Comparison of ENCODE assay signal across 10 cellular contexts in the genomic region with DNA sequence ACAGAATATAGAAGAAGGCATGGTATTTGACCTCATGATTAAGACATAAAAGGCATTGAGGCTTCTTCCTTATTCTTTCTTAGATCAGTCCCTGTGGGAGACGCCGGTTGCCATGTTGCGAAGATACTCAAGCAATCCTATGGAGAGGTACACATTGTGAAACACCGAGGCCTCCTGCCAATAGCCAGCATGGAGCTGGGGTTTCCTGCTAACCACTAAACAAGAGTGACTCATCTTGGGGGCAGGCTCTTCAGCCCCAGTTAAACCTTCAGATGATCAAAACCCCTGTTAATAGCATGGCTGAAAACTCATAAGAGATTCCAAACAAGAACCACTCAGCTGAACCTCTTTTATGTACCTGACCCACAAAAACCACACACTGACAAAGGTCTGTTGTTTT.
A peak's percentile ranks its signal among the peaks of the same experiment; 100 is the strongest.
DNase-seq lines count a peak whose midpoint lies in the region; ATAC-seq, FAIRE-seq and TF ChIP-seq lines count a peak whose summit lies in the region.
"Had no signal": no experiment of that assay in that cellular context is flagged by ENCODE, and none has a peak within 500 bp of the region (broad histone marks: within the 10 kb centered on the region; RNA-seq: fewer than 3 reads in every experiment).

No MANE protein-coding gene starts in this region.

- H2AFZ ChIP-seq in astrocyte (ENCODE audit: low read depth, low read length) = no peak overlapping the region

- H3K4me3 ChIP-seq in astrocyte (ENCODE audit: insufficient read depth, low read depth, low read length) = no peak overlapping the region
- no peak overlapping the region for H3K4me3 ChIP-seq in lower lobe of right lung
- H3K4me3 ChIP-seq: gastrocnemius medialis had no signal

- H3K4me1 ChIP-seq in astrocyte (ENCODE audit: insufficient read depth, low read length) = no peaks in the 10 kb centered on the region
- no peaks in the 10 kb centered on the region for H3K4me1 ChIP-seq in lower lobe of right lung
- H3K4me1 ChIP-seq: gastrocnemius medialis had no signal

- no peak overlapping the region for H3K9ac ChIP-seq in astrocyte (ENCODE audit: low read length)

- no peak for FAIRE-seq in astrocyte (lab: Jason Lieb, UNC)

- DNase-seq in EH (ENCODE audit: low read depth) (peak; percentile 42), LHCN-M2 (ENCODE audit: low read depth) (peak; percentile 44), astrocyte (ENCODE audit: low read depth) (peak; percentile 88), lower lobe of right lung (peak; percentile 78), NCI-H2196 treated with DMSO at 0.1 percent for 48 hours (lab: John Stamatoyannopoulos, UW; ENCODE audit: unreplicated experiment) (no peak), endothelial cell (ENCODE audit: low spot score) (no peak), D341Med (ENCODE audit: low spot score) (no peak), NCI-H446 (lab: John Stamatoyannopoulos, UW) (no peak)
- DNase-seq: GOT3 had no signal

- no peaks in the 10 kb centered on the region for H3K36me3 ChIP-seq in astrocyte (ENCODE audit: insufficient read depth, low read length)
- no peaks in the 10 kb centered on the region for H3K36me3 ChIP-seq in lower lobe of right lung
- H3K36me3 ChIP-seq: gastrocnemius medialis had no signal

- H3K4me2 ChIP-seq in astrocyte (ENCODE audit: low read length) = no peak overlapping the region

- H3K9me3 Mint-ChIP-seq in astrocyte (ENCODE audit: unreplicated experiment) (peaks cover 6% of the 10 kb centered on the region), endothelial cell (ENCODE audit: unreplicated experiment) (no peaks in the 10 kb centered on the region)

- H3K4me3 Mint-ChIP-seq in astrocyte (ENCODE audit: unreplicated experiment) = no peak overlapping the region
- no peak overlapping the region for H3K4me3 Mint-ChIP-seq in endothelial cell (ENCODE audit: unreplicated experiment)

- TF ChIP-seq CTCF in astrocyte (IDR thresholded peaks at IDR 0.05; ENCODE audit: insufficient read depth, low read depth, low read length) = no peak
- TF ChIP-seq CTCF in lower lobe of right lung (IDR thresholded peaks at IDR 0.05) = no peak
- TF ChIP-seq CTCF in endothelial cell (IDR thresholded peaks at IDR 0.05; ENCODE audit: unreplicated experiment) = no peak

- H3K27ac Mint-ChIP-seq in astrocyte (ENCODE audit: unreplicated experiment) = no peak overlapping the region
- no peak overlapping the region for H3K27ac Mint-ChIP-seq in endothelial cell (ENCODE audit: unreplicated experiment)

- H4K20me1 ChIP-seq in astrocyte (ENCODE audit: insufficient read depth, low read length) = no peaks in the 10 kb centered on the region

- H3K79me2 ChIP-seq in astrocyte (ENCODE audit: insufficient read depth, low read length) = no peaks in the 10 kb centered on the region

- peaks cover 6% of the 10 kb centered on the region for H3K27me3 Mint-ChIP-seq in astrocyte (ENCODE audit: low read depth, unreplicated experiment)
- H3K27me3 Mint-ChIP-seq in endothelial cell (ENCODE audit: unreplicated experiment) = no peaks in the 10 kb centered on the region

- H3K27ac ChIP-seq in astrocyte (ENCODE audit: low read depth, low read length) (no peak overlapping the region), lower lobe of right lung (no peak overlapping the region)
- H3K27ac ChIP-seq: gastrocnemius medialis had no signal

- H3K4me1 Mint-ChIP-seq in astrocyte (ENCODE audit: low read depth, unreplicated experiment) = no peaks in the 10 kb centered on the region
- peaks cover 10% of the 10 kb centered on the region for H3K4me1 Mint-ChIP-seq in endothelial cell (ENCODE audit: unreplicated experiment)

- H3K9me3 ChIP-seq in astrocyte (ENCODE audit: insufficient read depth, low read depth, low read length) (no peaks in the 10 kb centered on the region), lower lobe of right lung (no peaks in the 10 kb centered on the region)
- H3K9me3 ChIP-seq: gastrocnemius medialis had no signal

- intact Hi-C loops in lower lobe of right lung (cut with DNase I) = no loop called here

- H3K36me3 Mint-ChIP-seq in astrocyte (ENCODE audit: low read depth, unreplicated experiment) = no peaks in the 10 kb centered on the region
- H3K36me3 Mint-ChIP-seq in endothelial cell (ENCODE audit: low read depth, unreplicated experiment) = no peaks in the 10 kb centered on the region

- ATAC-seq in lower lobe of right lung = peak; percentile 61 to 64
- ATAC-seq: gastrocnemius medialis had no signal

- H3K27me3 ChIP-seq in astrocyte (ENCODE audit: insufficient read depth, low read length) = no peaks in the 10 kb centered on the region
- no peaks in the 10 kb centered on the region for H3K27me3 ChIP-seq in lower lobe of right lung (ENCODE audit: low read depth)
- H3K27me3 ChIP-seq: gastrocnemius medialis had no signal

Comparison
In these comparisons a context has a peak if more than half of its experiments do, and no peak if none do; other contexts are left out.
1. DNase-seq: peak in EH (single experiment), LHCN-M2 (single experiment), astrocyte (single experiment) and lower lobe of right lung (single experiment); none in NCI-H2196 treated with DMSO at 0.1 percent for 48 hours (single experiment), endothelial cell (single experiment), D341Med (single experiment) and NCI-H446 (0 of 2).